Comparison of ENCODE assay signal across 8 cellular contexts in the genomic region with DNA sequence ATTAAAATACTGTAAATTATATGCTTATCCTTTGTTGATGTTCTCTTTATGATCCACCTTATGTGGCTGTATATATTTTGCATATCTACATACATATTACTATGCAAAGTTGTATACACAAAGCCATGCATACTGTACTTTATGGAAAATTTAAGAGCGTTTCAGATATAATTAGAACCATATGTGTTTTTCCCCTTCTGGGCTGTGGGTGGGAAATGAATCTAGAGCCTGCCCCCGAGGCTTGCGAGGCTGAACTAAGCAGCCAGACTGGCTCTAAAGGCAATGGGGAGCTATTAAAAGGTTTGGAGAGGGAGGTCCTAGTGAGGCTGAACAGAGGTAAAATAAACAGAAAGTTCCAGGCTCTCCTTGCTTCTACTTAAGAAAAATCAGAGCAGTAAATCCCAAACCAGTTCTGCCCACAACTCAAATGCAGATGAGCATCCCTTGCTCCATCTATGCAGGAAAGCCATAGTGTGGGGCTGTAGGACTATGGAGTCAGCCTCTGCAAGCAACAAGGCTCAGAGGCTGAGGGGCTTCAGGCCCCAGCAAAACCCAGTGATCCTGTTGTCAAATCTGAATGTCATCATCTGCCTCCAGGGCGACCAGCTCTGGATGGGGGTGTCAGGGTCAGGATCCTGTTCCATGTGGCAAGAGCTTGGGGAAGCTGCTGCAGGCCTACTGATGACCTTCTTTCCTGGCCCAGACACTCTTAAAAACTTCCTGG. TPM values are rescaled to one million over a fixed set of nuclear protein-coding genes. Genes with fewer than 3 reads are reported as not detected.
DNase-seq lines count a peak whose midpoint lies in the region; ATAC-seq lines count a peak whose summit lies in the region.

No MANE protein-coding gene starts in this region.

- H3K9ac ChIP-seq in stomach smooth muscle (ENCODE audit: low read length in 2 of 2) = peak overlapping the region; percentile 58 to 62

- peak overlapping the region; percentile 87 for H3K27ac Mint-ChIP-seq in activated naive CD4-positive, alpha-beta T cell treated with anti-CD3 and anti-CD28 coated beads, Interleukin-2, amount 50 U/mL, for 24 hours
- peak overlapping the region; percentile 97 for H3K27ac Mint-ChIP-seq in activated T-helper 2 cell treated with anti-CD3 and anti-CD28 coated beads, Interferon-gamma antibody, Interleukin-2, Interleukin-4, amounts not matched to agents 10 μg/mL and 5 μg/mL and 100 μg/mL, durations not matched to agents 14 hours and 24 hours and 36 hours
- H3K27ac Mint-ChIP-seq in immature natural killer cell = peak overlapping the region; percentile 96 to 99 (median 97)

- peaks cover 73% of the 10 kb centered on the region for H3K4me1 Mint-ChIP-seq in activated naive CD4-positive, alpha-beta T cell treated with anti-CD3 and anti-CD28 coated beads, Interleukin-2, amount 50 U/mL, for 24 hours
- peaks cover 56% of the 10 kb centered on the region for H3K4me1 Mint-ChIP-seq in activated T-helper 2 cell treated with anti-CD3 and anti-CD28 coated beads, Interferon-gamma antibody, Interleukin-2, Interleukin-4, amounts not matched to agents 10 μg/mL and 5 μg/mL and 100 μg/mL, durations not matched to agents 14 hours and 24 hours and 36 hours (ENCODE audit: low read depth)
- peaks cover 65 to 72% of the 10 kb centered on the region in 2 donors for H3K4me1 Mint-ChIP-seq in immature natural killer cell

- intact Hi-C loops in activated T-helper 2 cell treated with anti-CD3 and anti-CD28 coated beads, Interferon-gamma antibody, Interleukin-2, Interleukin-4, amounts not matched to agents 10 μg/mL and 5 μg/mL and 100 μg/mL, durations not matched to agents 14 hours and 24 hours and 36 hours (cut with micrococcal nuclease) = loop anchor here (2.0 kb wide), 1 partner anchor 15 kb away; no protein-coding TSS in a partner anchor

- DNase-seq in activated naive CD4-positive, alpha-beta T cell treated with anti-CD3 and anti-CD28 coated beads, Interleukin-2, amount 50 U/mL, for 16 hours = no peak
- DNase-seq in activated T-helper 2 cell treated with anti-CD3 and anti-CD28 coated beads, Interferon-gamma antibody, Interleukin-2, Interleukin-4, amounts not matched to agents 10 μg/mL and 5 μg/mL and 100 μg/mL, durations not matched to agents 14 hours and 24 hours and 36 hours (ENCODE audit: low spot score) = no peak
- DNase-seq in immature natural killer cell = peak in 1 of 3 donors; percentile 13
- no peak for DNase-seq in stimulated activated naive CD4-positive, alpha-beta T cell treated with Interleukin-2 at 50 U/mL for 16 hours (lab: John Stamatoyannopoulos, UW)

- H3K9me3 ChIP-seq in stomach smooth muscle (ENCODE audit: control insufficient read depth in 2 of 2, low read length in 2 of 2) = no peaks in the 10 kb centered on the region

- peak overlapping the region; percentile 90 for H3K27ac ChIP-seq in stomach smooth muscle (ENCODE audit: low read length)

- ATAC-seq in GM18868 (IDR thresholded peaks at IDR 0.05; ENCODE audit: unreplicated experiment) (no peak), GM21360 (IDR thresholded peaks at IDR 0.05; ENCODE audit: unreplicated experiment) (no peak)

- H3K27me3 ChIP-seq in stomach smooth muscle (ENCODE audit: control insufficient read depth in 1 of 2, insufficient read depth in 2 of 2, low read length in 2 of 2) = no peaks in the 10 kb centered on the region

- no peaks in the 10 kb centered on the region for H3K27me3 Mint-ChIP-seq in activated naive CD4-positive, alpha-beta T cell treated with anti-CD3 and anti-CD28 coated beads, Interleukin-2, amount 50 U/mL, for 24 hours
- H3K27me3 Mint-ChIP-seq in activated T-helper 2 cell treated with anti-CD3 and anti-CD28 coated beads, Interferon-gamma antibody, Interleukin-2, Interleukin-4, amounts not matched to agents 10 μg/mL and 5 μg/mL and 100 μg/mL, durations not matched to agents 14 hours and 24 hours and 36 hours (ENCODE audit: low read depth) = no peaks in the 10 kb centered on the region
- H3K27me3 Mint-ChIP-seq in immature natural killer cell (ENCODE audit: low read depth in 3 of 3) = peaks cover 13 to 17% (median 17%) of the 10 kb centered on the region in 3 donors

- peak overlapping the region; percentile 88 for H3K4me3 Mint-ChIP-seq in activated naive CD4-positive, alpha-beta T cell treated with anti-CD3 and anti-CD28 coated beads, Interleukin-2, amount 50 U/mL, for 24 hours
- peak overlapping the region; percentile 75 for H3K4me3 Mint-ChIP-seq in activated T-helper 2 cell treated with anti-CD3 and anti-CD28 coated beads, Interferon-gamma antibody, Interleukin-2, Interleukin-4, amounts not matched to agents 10 μg/mL and 5 μg/mL and 100 μg/mL, durations not matched to agents 14 hours and 24 hours and 36 hours (ENCODE audit: low read depth)
- peak overlapping the region; percentile 77 to 86 (median 83) for H3K4me3 Mint-ChIP-seq in immature natural killer cell

- no peaks in the 10 kb centered on the region for H3K9me3 Mint-ChIP-seq in activated naive CD4-positive, alpha-beta T cell treated with anti-CD3 and anti-CD28 coated beads, Interleukin-2, amount 50 U/mL, for 24 hours
- no peaks in the 10 kb centered on the region for H3K9me3 Mint-ChIP-seq in activated T-helper 2 cell treated with anti-CD3 and anti-CD28 coated beads, Interferon-gamma antibody, Interleukin-2, Interleukin-4, amounts not matched to agents 10 μg/mL and 5 μg/mL and 100 μg/mL, durations not matched to agents 14 hours and 24 hours and 36 hours
- no peaks in the 10 kb centered on the region for H3K9me3 Mint-ChIP-seq in immature natural killer cell

- peaks cover 61% of the 10 kb centered on the region for H3K4me1 ChIP-seq in stomach smooth muscle (ENCODE audit: control insufficient read depth, insufficient read depth, low read length)

- peak overlapping the region; percentile 15 to 63 for H3K4me3 ChIP-seq in stomach smooth muscle (ENCODE audit: low read length in 2 of 2)

- no peaks in the 10 kb centered on the region for H3K36me3 Mint-ChIP-seq in activated naive CD4-positive, alpha-beta T cell treated with anti-CD3 and anti-CD28 coated beads, Interleukin-2, amount 50 U/mL, for 24 hours
- H3K36me3 Mint-ChIP-seq in activated T-helper 2 cell treated with anti-CD3 and anti-CD28 coated beads, Interferon-gamma antibody, Interleukin-2, Interleukin-4, amounts not matched to agents 10 μg/mL and 5 μg/mL and 100 μg/mL, durations not matched to agents 14 hours and 24 hours and 36 hours (ENCODE audit: low read depth) = no peaks in the 10 kb centered on the region
- no peaks in the 10 kb centered on the region for H3K36me3 Mint-ChIP-seq in immature natural killer cell

- no peaks in the 10 kb centered on the region for H3K36me3 ChIP-seq in stomach smooth muscle (ENCODE audit: control insufficient read depth in 2 of 2, insufficient read depth in 2 of 2, low read length in 2 of 2)

RNA-seq across cellular contexts. Expression of a gene that starts 14.1 kb away (rescaled TPM):
- 543 and 569 TPM in 2 replicates for total RNA-seq in activated T-helper 2 cell treated with anti-CD3 and anti-CD28 coated beads, Interferon-gamma antibody, Interleukin-2, Interleukin-4, amounts not matched to agents 10 μg/mL and 5 μg/mL and 100 μg/mL, durations not matched to agents 14 hours and 24 hours and 36 hours
- 100 to 1,000 TPM; 437 to 876 (median 450) TPM for polyA plus RNA-seq in immature natural killer cell

RNA-seq across cellular contexts. Expression of a gene that starts 43.6 kb away (rescaled TPM):
- 46.2 and 49.6 TPM in 2 replicates for total RNA-seq in activated T-helper 2 cell treated with anti-CD3 and anti-CD28 coated beads, Interferon-gamma antibody, Interleukin-2, Interleukin-4, amounts not matched to agents 10 μg/mL and 5 μg/mL and 100 μg/mL, durations not matched to agents 14 hours and 24 hours and 36 hours
- 10 to 100 TPM; 36.9 to 57.6 (median 40.5) TPM for polyA plus RNA-seq in immature natural killer cell

RNA-seq across cellular contexts. Expression of a gene that starts 43.8 kb away (rescaled TPM):
- 94.1 and 95.9 TPM in 2 replicates for total RNA-seq in activated T-helper 2 cell treated with anti-CD3 and anti-CD28 coated beads, Interferon-gamma antibody, Interleukin-2, Interleukin-4, amounts not matched to agents 10 μg/mL and 5 μg/mL and 100 μg/mL, durations not matched to agents 14 hours and 24 hours and 36 hours
- 100 to 1,000 TPM; 291 to 366 (median 328) TPM for polyA plus RNA-seq in immature natural killer cell
